In the genomic region with DNA sequence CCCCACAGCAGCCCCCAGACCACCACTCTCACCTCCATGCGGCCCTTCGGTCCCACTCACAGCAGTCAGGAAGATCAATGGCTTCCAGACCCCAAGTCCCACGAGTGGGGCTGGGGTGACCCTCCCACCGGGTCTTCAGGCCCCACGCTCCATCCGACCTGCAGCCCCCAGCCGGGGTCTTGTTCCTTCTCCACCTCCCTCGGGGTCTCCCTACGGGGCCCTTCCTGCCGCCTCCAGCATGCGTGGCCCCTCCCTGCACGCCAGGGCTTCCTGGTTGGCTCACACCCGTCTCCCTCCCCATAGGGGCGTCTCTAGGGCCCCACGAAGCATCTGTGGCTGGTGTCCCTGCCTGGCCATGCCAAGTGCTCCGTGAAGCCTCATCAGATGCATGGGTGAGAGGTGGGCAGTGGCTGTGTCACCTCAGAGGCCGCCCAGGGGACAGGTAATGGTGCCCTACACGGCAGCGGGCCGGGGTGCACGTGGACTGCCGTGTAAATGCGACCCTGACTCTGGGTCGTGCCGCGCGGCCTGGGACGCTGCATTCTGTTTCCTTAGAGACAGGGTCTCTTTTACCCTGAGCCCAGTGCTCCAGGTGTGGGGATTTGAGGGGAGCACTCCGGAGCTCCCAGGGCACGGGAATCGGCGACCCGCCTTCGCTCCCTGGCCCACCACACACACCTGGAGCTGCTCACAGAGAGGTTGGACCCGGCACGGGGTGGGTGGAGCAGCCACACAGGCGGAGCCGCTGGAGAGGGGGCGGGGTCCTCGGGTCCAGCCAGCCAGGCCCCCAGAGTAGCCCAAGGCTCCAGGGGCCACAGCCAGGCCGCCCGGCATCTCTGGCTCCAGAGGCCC, we compare ENCODE assay signal across 24 cellular contexts. TPM values are rescaled to one million over a fixed set of nuclear protein-coding genes. Genes with fewer than 3 reads are reported as not detected.
DNase-seq lines count a peak whose midpoint lies in the region; ATAC-seq and TF ChIP-seq lines count a peak whose summit lies in the region.
"Had no signal": no experiment of that assay in that cellular context is flagged by ENCODE, and none has a peak within 500 bp of the region (broad histone marks: within the 10 kb centered on the region; RNA-seq: fewer than 3 reads in every experiment).

No MANE protein-coding gene starts in this region.

- no peak for TF ChIP-seq CTCF in chondrocyte (IDR thresholded peaks at IDR 0.05)

- no peaks in the 10 kb centered on the region for H3K27me3 ChIP-seq in H7 (ENCODE audit: control insufficient read depth, insufficient read depth, low read length)
- H3K27me3 ChIP-seq: esophagus squamous epithelium, gastroesophageal sphincter, MG63, SJCRH30, tibial nerve had no signal

- H3K36me3 ChIP-seq in H7 (replicated peaks; ENCODE audit: control insufficient read depth, insufficient read depth, low read length), result no peaks in the 10 kb centered on the region
- H3K36me3 ChIP-seq: MG63, SJCRH30 had no signal

- no peak overlapping the region for H3K4me3 ChIP-seq in H7 (ENCODE audit: insufficient read depth, low read depth, low read length)
- H3K4me3 ChIP-seq: esophagus squamous epithelium, gastroesophageal sphincter, MG63, SJCRH30, tibial nerve had no signal

- H3K4me3 Mint-ChIP-seq in chondrocyte (ENCODE audit: unreplicated experiment), result no peak overlapping the region
- H3K4me3 Mint-ChIP-seq: activated CD8-positive, alpha-beta memory T cell treated with anti-CD3 and anti-CD28 coated beads, Interleukin-2, amount 10 ng/mL, durations not matched to agents 7 days and 5 days; activated naive CD8-positive, alpha-beta T cell treated with anti-CD3 and anti-CD28 coated beads, Interleukin-2, amount 10 ng/mL, durations not matched to agents 7 days and 5 days; nephron had no signal

- intact Hi-C loops in sciatic nerve (cut with DNase I), result no loop called here

- DNase-seq in H7 (peak; percentile 87), chondrocyte (ENCODE audit: low spot score) (peak; percentile 81), sciatic nerve (ENCODE audit: low spot score) (no peak), NCI-H2029 (lab: John Stamatoyannopoulos, UW) (no peak)
- DNase-seq: activated CD4-positive, alpha-beta T cell treated with anti-CD3 and anti-CD28 coated beads for 48 hours; activated CD8-positive, alpha-beta memory T cell treated with anti-CD3 and anti-CD28 coated beads, Interleukin-2, amount 10 ng/mL, durations not matched to agents 7 days and 5 days; activated naive CD8-positive, alpha-beta T cell treated with anti-CD3 and anti-CD28 coated beads, Interleukin-2, amount 10 ng/mL, durations not matched to agents 7 days and 5 days; DMS79 treated with DMSO at 0.1 percent for 48 hours; effector memory CD4-positive, alpha-beta T cell; esophagus squamous epithelium; kidney glomerular epithelial cell; MG63; NCI-H1436; NCI-H774; OCI-M1; SJCRH30; stimulated activated naive CD8-positive, alpha-beta T cell treated with anti-CD3 and anti-CD28 coated beads, Interleukin-15, Interleukin-2, amounts not matched to agents 100 U/mL and 50 U/mL, for 24 hours; T-helper 1 cell had no signal

- H3K9me3 Mint-ChIP-seq in chondrocyte (ENCODE audit: low read depth), result no peaks in the 10 kb centered on the region
- H3K9me3 Mint-ChIP-seq: activated naive CD8-positive, alpha-beta T cell treated with anti-CD3 and anti-CD28 coated beads, Interleukin-2, amount 10 ng/mL, durations not matched to agents 7 days and 5 days; IgD-negative memory B cell had no signal

- H3K36me3 Mint-ChIP-seq in chondrocyte (ENCODE audit: low read depth), result no peaks in the 10 kb centered on the region

- ATAC-seq in sciatic nerve, result peak; percentile 9
- no peak for ATAC-seq in HG03342 (IDR thresholded peaks at IDR 0.05; ENCODE audit: unreplicated experiment)
- ATAC-seq: activated CD8-positive, alpha-beta memory T cell treated with anti-CD3 and anti-CD28 coated beads, Interleukin-2, amount 10 ng/mL, durations not matched to agents 7 days and 5 days; gastroesophageal sphincter; stimulated activated naive CD8-positive, alpha-beta T cell treated with anti-CD3 and anti-CD28 coated beads, Interleukin-15, Interleukin-2, amounts not matched to agents 100 U/mL and 50 U/mL, for 24 hours had no signal

- peaks cover 1% of the 10 kb centered on the region for H3K27me3 Mint-ChIP-seq in chondrocyte (ENCODE audit: low read depth)
- H3K27me3 Mint-ChIP-seq: activated naive CD8-positive, alpha-beta T cell treated with anti-CD3 and anti-CD28 coated beads, Interleukin-2, amount 10 ng/mL, durations not matched to agents 7 days and 5 days had no signal

- H3K27ac Mint-ChIP-seq in chondrocyte (ENCODE audit: unreplicated experiment), result no peak overlapping the region
- H3K27ac Mint-ChIP-seq: activated CD8-positive, alpha-beta memory T cell treated with anti-CD3 and anti-CD28 coated beads, Interleukin-2, amount 10 ng/mL, durations not matched to agents 7 days and 5 days; activated naive CD8-positive, alpha-beta T cell treated with anti-CD3 and anti-CD28 coated beads, Interleukin-2, amount 10 ng/mL, durations not matched to agents 7 days and 5 days; IgD-negative memory B cell; nephron had no signal

- peaks cover 5% of the 10 kb centered on the region for H3K4me1 Mint-ChIP-seq in chondrocyte (ENCODE audit: low read depth)
- H3K4me1 Mint-ChIP-seq: nephron had no signal

RNA-seq across cellular contexts. Expression of gene ADAP1, which starts 19.8 kb away (rescaled TPM):
- 4.9 and 5.0 TPM in 2 replicates for total RNA-seq in H7 (2014; rRNA removed; shearing (Covaris generic))
- total RNA-seq in chondrocyte (3.9 to 7.0 TPM (median 6.7 TPM) in 3 replicates), sciatic nerve (42.8 TPM)

RNA-seq across cellular contexts. Expression of gene COX19, which starts 40.7 kb away (rescaled TPM):
- 8.4 and 12.9 TPM in 2 replicates for total RNA-seq in H7 (2014; rRNA removed; shearing (Covaris generic))
- total RNA-seq in chondrocyte (9.2 to 9.6 TPM (median 9.5 TPM) in 3 replicates), sciatic nerve (18.3 TPM)

RNA-seq across cellular contexts. Expression of gene CYP2W1, which starts 48.3 kb away (rescaled TPM):
- not detected in 2 replicates for total RNA-seq in H7 (2014; rRNA removed; shearing (Covaris generic))
- total RNA-seq in chondrocyte, result not detected in 3 replicates
- total RNA-seq in sciatic nerve, result 1.6 TPM
- total RNA-seq: activated CD8-positive, alpha-beta memory T cell treated with anti-CD3 and anti-CD28 coated beads, Interleukin-2, amount 10 ng/mL, durations not matched to agents 7 days and 5 days; activated naive CD8-positive, alpha-beta T cell treated with anti-CD3 and anti-CD28 coated beads, Interleukin-2, amount 10 ng/mL, durations not matched to agents 7 days and 5 days; gastroesophageal sphincter; H4; SJCRH30 had no signal

RNA-seq across cellular contexts. Expression of gene GET4, which starts 58.3 kb away (rescaled TPM):
- 50.8 and 61.9 TPM in 2 replicates for total RNA-seq in H7 (2014; rRNA removed; shearing (Covaris generic))
- total RNA-seq in chondrocyte (26.8 to 34.7 TPM (median 28.0 TPM) in 3 replicates), sciatic nerve (25.4 TPM)

Comparison
In these comparisons a context has a peak if more than half of its experiments do, and no peak if none do; other contexts are left out.
1. DNase-seq: peak in H7 (single experiment) and chondrocyte (single experiment); none in sciatic nerve (single experiment) and NCI-H2029 (single experiment).